ENCODE assay signal across 8 cellular contexts in the genomic region with DNA sequence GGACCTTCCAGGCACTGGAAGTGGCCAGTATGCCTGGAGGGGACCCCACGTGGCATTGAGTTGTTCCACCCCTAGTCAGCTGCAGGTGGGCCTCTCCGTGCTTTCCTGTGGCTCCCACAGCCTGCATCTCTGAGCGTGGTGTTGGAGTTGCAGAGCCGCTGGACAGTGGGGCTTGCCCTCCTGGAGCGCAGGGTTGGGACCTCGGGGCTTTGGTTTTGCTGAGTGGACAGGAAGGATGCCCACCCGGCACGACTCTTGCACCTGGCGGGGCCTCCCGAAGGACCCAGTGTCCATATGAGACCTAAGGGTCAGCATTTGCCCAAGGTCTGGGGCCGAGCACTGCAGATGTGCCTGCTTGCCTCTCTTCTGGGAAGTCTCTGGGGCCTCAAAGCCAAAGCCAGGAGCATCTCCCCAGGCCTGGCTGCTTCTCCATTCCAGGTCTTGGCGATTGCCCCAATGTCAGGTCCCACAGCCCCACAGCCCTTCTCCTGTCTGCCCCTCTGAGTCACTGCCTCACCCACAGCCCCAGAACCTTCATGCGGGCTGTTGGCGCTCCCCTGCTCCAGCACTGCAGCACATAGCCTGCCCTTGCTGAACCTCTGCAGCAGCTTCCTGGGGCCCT. TPM values are rescaled to one million over a fixed set of nuclear protein-coding genes. Genes with fewer than 3 reads are reported as not detected.
DNase-seq lines count a peak whose midpoint lies in the region; ATAC-seq lines count a peak whose summit lies in the region.

No MANE protein-coding gene starts in this region.

- H3K36me3 ChIP-seq in iPS-15b (ENCODE audit: control insufficient read depth, insufficient read depth, low read length): no peaks in the 10 kb centered on the region

- ATAC-seq in activated CD4-positive, alpha-beta T cell treated with anti-CD3 and anti-CD28 coated beads for 36 hours: no peak
- no peak for ATAC-seq in stimulated activated naive CD8-positive, alpha-beta T cell treated with anti-CD3 and anti-CD28 coated beads, Interleukin-15, amount 100 ng/mL, for 72 hours
- ATAC-seq in HG03175 (IDR thresholded peaks at IDR 0.05; ENCODE audit: unreplicated experiment): no peak

- POLR2A ChIA-PET in activated CD4-positive, alpha-beta T cell treated with anti-CD3 and anti-CD28 coated beads for 36 hours (lab: Charles Lee): no interaction called here
- POLR2A ChIA-PET in activated CD4-positive, alpha-beta memory T cell treated with anti-CD3 and anti-CD28 coated beads for 36 hours (lab: Charles Lee): interaction anchor here (0.6 to 1.6 kb wide), 3 partner anchors 15 to 108 kb away, joined by 3 to 6 read pairs (median 5); partner anchors contain the start of gene BRF1

- H3K4me3 Mint-ChIP-seq in activated CD4-positive, alpha-beta T cell treated with anti-CD3 and anti-CD28 coated beads for 36 hours: peak overlapping the region; percentile 84
- H3K4me3 Mint-ChIP-seq in activated CD4-positive, alpha-beta memory T cell treated with anti-CD3 and anti-CD28 coated beads for 36 hours: peak overlapping the region; percentile 84
- H3K4me3 Mint-ChIP-seq in stimulated activated naive CD8-positive, alpha-beta T cell treated with anti-CD3 and anti-CD28 coated beads, Interleukin-15, amount 100 ng/mL, for 72 hours: peak overlapping the region; percentile 91 to 96

- peaks cover 5% of the 10 kb centered on the region for H3K4me1 ChIP-seq in iPS-15b (ENCODE audit: control insufficient read depth, insufficient read depth, low read length)

- no peaks in the 10 kb centered on the region for H3K36me3 Mint-ChIP-seq in activated CD4-positive, alpha-beta T cell treated with anti-CD3 and anti-CD28 coated beads for 36 hours (ENCODE audit: low read depth)
- H3K36me3 Mint-ChIP-seq in activated CD4-positive, alpha-beta memory T cell treated with anti-CD3 and anti-CD28 coated beads for 36 hours: no peaks in the 10 kb centered on the region

- H3K9me3 ChIP-seq in iPS-15b (ENCODE audit: control insufficient read depth, insufficient read depth, low read length): no peaks in the 10 kb centered on the region

- no peaks in the 10 kb centered on the region for H3K9me3 Mint-ChIP-seq in activated CD4-positive, alpha-beta T cell treated with anti-CD3 and anti-CD28 coated beads for 36 hours (ENCODE audit: low read depth)
- H3K9me3 Mint-ChIP-seq in activated CD4-positive, alpha-beta memory T cell treated with anti-CD3 and anti-CD28 coated beads for 36 hours: no peaks in the 10 kb centered on the region
- H3K9me3 Mint-ChIP-seq in stimulated activated naive CD8-positive, alpha-beta T cell treated with anti-CD3 and anti-CD28 coated beads, Interleukin-15, amount 100 ng/mL, for 72 hours: no peaks in the 10 kb centered on the region

- H3K27me3 ChIP-seq in iPS-15b (ENCODE audit: control insufficient read depth, insufficient read depth, low read length): no peaks in the 10 kb centered on the region

- intact Hi-C loops in activated CD4-positive, alpha-beta T cell treated with anti-CD3 and anti-CD28 coated beads for 36 hours (cut with DNase I, micrococcal nuclease): loop anchor here (2.0 kb wide), 2 partner anchors 15 to 37 kb away; partner anchors contain the start of gene BRF1 (in 1 of the 2)
- intact Hi-C loops in activated CD4-positive, alpha-beta memory T cell treated with anti-CD3 and anti-CD28 coated beads for 36 hours (cut with micrococcal nuclease): no loop called here

- peak overlapping the region; percentile 71 for H3K4me3 ChIP-seq in iPS-15b (ENCODE audit: low read depth, low read length)

- CTCF ChIA-PET in activated CD4-positive, alpha-beta T cell treated with anti-CD3 and anti-CD28 coated beads for 36 hours (lab: Charles Lee): no interaction called here
- CTCF ChIA-PET in activated CD4-positive, alpha-beta memory T cell treated with anti-CD3 and anti-CD28 coated beads for 36 hours (lab: Charles Lee): no interaction called here

- H3K4me1 Mint-ChIP-seq in activated CD4-positive, alpha-beta T cell treated with anti-CD3 and anti-CD28 coated beads for 36 hours: peaks cover 31% of the 10 kb centered on the region
- H3K4me1 Mint-ChIP-seq in activated CD4-positive, alpha-beta memory T cell treated with anti-CD3 and anti-CD28 coated beads for 36 hours (ENCODE audit: low read depth): peaks cover 33% of the 10 kb centered on the region
- peaks cover 39% of the 10 kb centered on the region for H3K4me1 Mint-ChIP-seq in stimulated activated naive CD8-positive, alpha-beta T cell treated with anti-CD3 and anti-CD28 coated beads, Interleukin-15, amount 100 ng/mL, for 72 hours

- no peak overlapping the region for H3K9ac ChIP-seq in iPS-15b (ENCODE audit: low read depth, low read length)

- peak overlapping the region; percentile 60 for H3K27ac Mint-ChIP-seq in activated CD4-positive, alpha-beta T cell treated with anti-CD3 and anti-CD28 coated beads for 36 hours
- H3K27ac Mint-ChIP-seq in activated CD4-positive, alpha-beta memory T cell treated with anti-CD3 and anti-CD28 coated beads for 36 hours: peak overlapping the region; percentile 2
- H3K27ac Mint-ChIP-seq in stimulated activated naive CD8-positive, alpha-beta T cell treated with anti-CD3 and anti-CD28 coated beads, Interleukin-15, amount 100 ng/mL, for 72 hours: no peak overlapping the region

- H3K27me3 Mint-ChIP-seq in activated CD4-positive, alpha-beta T cell treated with anti-CD3 and anti-CD28 coated beads for 36 hours: no peaks in the 10 kb centered on the region
- no peaks in the 10 kb centered on the region for H3K27me3 Mint-ChIP-seq in activated CD4-positive, alpha-beta memory T cell treated with anti-CD3 and anti-CD28 coated beads for 36 hours
- H3K27me3 Mint-ChIP-seq in stimulated activated naive CD8-positive, alpha-beta T cell treated with anti-CD3 and anti-CD28 coated beads, Interleukin-15, amount 100 ng/mL, for 72 hours: no peaks in the 10 kb centered on the region

- DNase-seq in activated CD4-positive, alpha-beta T cell treated with anti-CD3 and anti-CD28 coated beads for 36 hours: peak; percentile 53
- DNase-seq in activated CD4-positive, alpha-beta T cell treated with anti-CD3 and anti-CD28 coated beads, Interleukin-2, amount 50 U/mL, for 4 hours: no peak
- no peak for DNase-seq in activated CD4-positive, alpha-beta memory T cell treated with anti-CD3 and anti-CD28 coated beads for 36 hours
- no peak for DNase-seq in stimulated activated naive CD8-positive, alpha-beta T cell treated with anti-CD3 and anti-CD28 coated beads, Interleukin-15, amount 100 ng/mL, for 72 hours
- DNase-seq in NCI-H774 (lab: John Stamatoyannopoulos, UW) (no peak), putamen (ENCODE audit: low spot score) (no peak)

RNA-seq across cellular contexts. Expression of gene PACS2, which starts 1.5 kb away (rescaled TPM):
- total RNA-seq in activated CD4-positive, alpha-beta T cell treated with anti-CD3 and anti-CD28 coated beads for 36 hours: 10 to 100 TPM; 30.6 to 32.9 TPM
- 10 to 100 TPM; 32.3 to 36.6 TPM for total RNA-seq in activated CD4-positive, alpha-beta memory T cell treated with anti-CD3 and anti-CD28 coated beads for 36 hours

RNA-seq across cellular contexts. Expression of gene BRF1, which starts 15.3 kb away (rescaled TPM):
- total RNA-seq in activated CD4-positive, alpha-beta T cell treated with anti-CD3 and anti-CD28 coated beads for 36 hours: 10 to 100 TPM; 20.0 to 28.1 TPM
- total RNA-seq in activated CD4-positive, alpha-beta memory T cell treated with anti-CD3 and anti-CD28 coated beads for 36 hours: 10 to 100 TPM; 25.5 to 27.4 TPM

Comparison
In these comparisons a context has a peak if more than half of its experiments do, and no peak if none do; other contexts are left out.
1. H3K27ac Mint-ChIP-seq: peak in activated CD4-positive, alpha-beta T cell treated with anti-CD3 and anti-CD28 coated beads for 36 hours (single experiment) and activated CD4-positive, alpha-beta memory T cell treated with anti-CD3 and anti-CD28 coated beads for 36 hours (single experiment); none in stimulated activated naive CD8-positive, alpha-beta T cell treated with anti-CD3 and anti-CD28 coated beads, Interleukin-15, amount 100 ng/mL, for 72 hours (0 of 2).
2. Peak in every context shown above with its lines, with median percentiles within 50 percentile points of each other: H3K4me3 Mint-ChIP-seq.